In genomic region chr20:51376121-51376520, GRCh38 we compare ENCODE assay signal across 15 cellular contexts.
"Had no signal": no experiment of that assay in that cellular context is flagged by ENCODE, and none has a peak within 500 bp of the region (broad histone marks: within the 10 kb centered on the region; RNA-seq: fewer than 3 reads in every experiment).

No MANE protein-coding gene starts in this region.

- DNase-seq: activated CD4-positive, alpha-beta T cell treated with anti-CD3 and anti-CD28 coated beads, Interleukin-2, amount 50 U/mL, for 48 hours; activated CD4-positive, CD25-positive, alpha-beta regulatory T cell treated with anti-CD3 and anti-CD28 coated beads, Interleukin-2, amount 50 U/mL, for 72 hours; activated naive CD4-positive, alpha-beta T cell treated with anti-CD3 and anti-CD28 coated beads, Interleukin-2, amount 50 U/mL, for 16 hours; activated T-cell treated with anti-CD3 and anti-CD28 coated beads, Interleukin-2, amount 50 U/mL, for 24 hours; adrenal gland; kidney glomerular epithelial cell; left ventricle myocardium superior; nephron progenitor cell; occipital lobe; stimulated activated CD4-positive, alpha-beta T cell treated with anti-CD3 and anti-CD28 coated beads, Interleukin-1b, Interleukin-23, amount 100 ng/mL, for 48 hours; stimulated activated naive CD8-positive, alpha-beta T cell treated with anti-CD3 and anti-CD28 coated beads, Interleukin-15, amount 100 ng/mL, for 72 hours; SW 1271; upper lobe of left lung had no signal

- H3K27ac Mint-ChIP-seq: activated T-cell treated with anti-CD3 and anti-CD28 coated beads, Interleukin-2, amount 50 U/mL, for 24 hours; nephron progenitor cell; T-helper 2 cell treated with Interferon-gamma antibody and Interleukin-4, amounts not matched to agents 5 μg/mL and 100 μg/mL, for 36 hours had no signal

- H3K27me3 Mint-ChIP-seq: activated T-cell treated with anti-CD3 and anti-CD28 coated beads, Interleukin-2, amount 50 U/mL, for 24 hours; stimulated activated naive CD8-positive, alpha-beta T cell treated with anti-CD3 and anti-CD28 coated beads, Interleukin-15, amount 100 ng/mL, for 72 hours had no signal

- H3K4me3 Mint-ChIP-seq: activated T-cell treated with anti-CD3 and anti-CD28 coated beads, Interleukin-2, amount 50 U/mL, for 24 hours; nephron progenitor cell; stimulated activated naive CD8-positive, alpha-beta T cell treated with anti-CD3 and anti-CD28 coated beads, Interleukin-15, amount 100 ng/mL, for 72 hours; T-helper 2 cell treated with Interferon-gamma antibody and Interleukin-4, amounts not matched to agents 5 μg/mL and 100 μg/mL, for 36 hours had no signal

- ATAC-seq: left ventricle myocardium superior; stimulated activated naive CD8-positive, alpha-beta T cell treated with anti-CD3 and anti-CD28 coated beads, Interleukin-15, amount 100 ng/mL, for 72 hours had no signal

- FAIRE-seq: colon had no signal

- H3K9me3 Mint-ChIP-seq: activated T-cell treated with anti-CD3 and anti-CD28 coated beads, Interleukin-2, amount 50 U/mL, for 24 hours; nephron progenitor cell; stimulated activated naive CD8-positive, alpha-beta T cell treated with anti-CD3 and anti-CD28 coated beads, Interleukin-15, amount 100 ng/mL, for 72 hours; T-helper 2 cell treated with Interferon-gamma antibody and Interleukin-4, amounts not matched to agents 5 μg/mL and 100 μg/mL, for 36 hours had no signal
